Comparison of ENCODE assay signal across 8 cellular contexts in genomic region chr11:22787565-22788162, GRCh38. TPM values are rescaled to one million over a fixed set of nuclear protein-coding genes. Genes with fewer than 3 reads are reported as not detected.
A peak's percentile ranks its signal among the peaks of the same experiment; 100 is the strongest.
DNase-seq lines count a peak whose midpoint lies in the region; ATAC-seq and TF ChIP-seq lines count a peak whose summit lies in the region.

No MANE protein-coding gene starts in this region.

- no peaks in the 10 kb centered on the region for H4K20me1 ChIP-seq in H9 (ENCODE audit: control insufficient read depth, insufficient read depth, insufficient read length)

- peaks cover 0 to 4% of the 10 kb centered on the region in 2 experiments; a peak in 1 of 5 replicates for H3K9me3 Mint-ChIP-seq in H9

- H3K4me3 ChIP-seq in WERI-Rb-1 (ENCODE audit: low read depth, low read length) (no peak overlapping the region), fibroblast of the aortic adventitia (ENCODE audit: low read depth, low read length) (no peak overlapping the region), parathyroid adenoma (ENCODE audit: low read depth, low read length) (no peak overlapping the region)

- no peak overlapping the region for H4K8ac ChIP-seq in H9 (replicated peaks; ENCODE audit: insufficient read length, low read depth, low read length)

- H3K4me1 Mint-ChIP-seq in H9: peaks cover 2 to 10% of the 10 kb centered on the region in 2 experiments

- H3K4me2 ChIP-seq in H9 (ENCODE audit: insufficient read depth, insufficient read length, low read length) (no peak overlapping the region), parathyroid adenoma (ENCODE audit: low read length) (no peak overlapping the region)

- H2BK120ac ChIP-seq in H9 (ENCODE audit: low read depth, low read length, poor library complexity, severe bottlenecking): no peak overlapping the region

- H2BK5ac ChIP-seq in H9 (ENCODE audit: insufficient read length, low read length): no peak overlapping the region

- H3K27me3 ChIP-seq in H9 (ENCODE audit: insufficient read depth, low read length) (no peaks in the 10 kb centered on the region), WERI-Rb-1 (ENCODE audit: insufficient read depth, low read depth, severe bottlenecking) (no peaks in the 10 kb centered on the region), parathyroid adenoma (ENCODE audit: control insufficient read depth, insufficient read depth, low read length) (no peaks in the 10 kb centered on the region)

- no peak overlapping the region for H2AFZ ChIP-seq in H9 (ENCODE audit: low read length)
- H2AFZ ChIP-seq in parathyroid adenoma: no peak overlapping the region

- no peak overlapping the region for H2BK20ac ChIP-seq in H9 (ENCODE audit: low read depth, low read length, poor library complexity, severe bottlenecking)

- H3K79me2 ChIP-seq in H9 (ENCODE audit: insufficient read depth, low read length): no peaks in the 10 kb centered on the region
- no peaks in the 10 kb centered on the region for H3K79me2 ChIP-seq in parathyroid adenoma

- no peak overlapping the region for H2BK12ac ChIP-seq in H9 (ENCODE audit: insufficient read length, low read depth, low read length)

- H3K27ac ChIP-seq in H9 (ENCODE audit: insufficient read length, low read depth, low read length) (no peak overlapping the region), WERI-Rb-1 (no peak overlapping the region), parathyroid adenoma (no peak overlapping the region)

- no peak overlapping the region for H3K9ac ChIP-seq in H9 (ENCODE audit: extremely low read depth, insufficient read length, low read length)
- H3K9ac ChIP-seq in parathyroid adenoma: no peak overlapping the region

- no peak overlapping the region for H3K4me3 Mint-ChIP-seq in H9

- no peak overlapping the region for H2BK15ac ChIP-seq in H9 (ENCODE audit: low read depth, low read length)

- no peak overlapping the region for H3K27ac Mint-ChIP-seq in H9

- ATAC-seq in HG03095 (IDR thresholded peaks at IDR 0.05; ENCODE audit: unreplicated experiment): no peak

- H4K5ac ChIP-seq in H9 (ENCODE audit: insufficient read length, low read depth, low read length): no peak overlapping the region

- no peak overlapping the region for H3K23ac ChIP-seq in H9 (ENCODE audit: insufficient read length, low read depth, low read length)

- H3K56ac ChIP-seq in H9 (ENCODE audit: insufficient read length, low read depth, low read length): no peak overlapping the region

- H2AK5ac ChIP-seq in H9 (ENCODE audit: insufficient read length, low read length): no peak overlapping the region

- no peaks in the 10 kb centered on the region for H3K27me3 Mint-ChIP-seq in H9 (ENCODE audit: low read depth)

- H3K36me3 ChIP-seq in WERI-Rb-1 (no peaks in the 10 kb centered on the region), parathyroid adenoma (ENCODE audit: control insufficient read depth, insufficient read depth, low read length) (no peaks in the 10 kb centered on the region)

- no peak overlapping the region for H3K4ac ChIP-seq in H9 (ENCODE audit: low read depth, low read length)

- H3K18ac ChIP-seq in H9 (ENCODE audit: insufficient read length, low read depth, low read length): no peak overlapping the region

- no peak overlapping the region for H3T11ph ChIP-seq in H9 (ENCODE audit: low read length)

- no peak overlapping the region for H3K14ac ChIP-seq in H9 (ENCODE audit: insufficient read depth, low read length)

- H3K4me1 ChIP-seq in H9 (ENCODE audit: insufficient read depth, low read length) (no peaks in the 10 kb centered on the region; the same call in 1 of the 2 replicates), parathyroid adenoma (no peaks in the 10 kb centered on the region)

- H4K91ac ChIP-seq in H9 (ENCODE audit: insufficient read length, low read depth, low read length): no peak overlapping the region

- TF ChIP-seq CTCF in H9 (conservative IDR thresholded peaks at IDR 0.05): peak; percentile 79
- TF ChIP-seq CTCF in WERI-Rb-1 (IDR thresholded peaks at IDR 0.05; ENCODE audit: low read depth, low read length): peak; percentile 43
- peak; percentile 70 for TF ChIP-seq CTCF in fibroblast of the aortic adventitia (IDR thresholded peaks at IDR 0.05; ENCODE audit: insufficient read depth, low read length)
- TF ChIP-seq CTCF in parathyroid adenoma (IDR thresholded peaks at IDR 0.05): peak; percentile 51

- DNase-seq in activated T-cell treated with anti-CD3 and anti-CD28 coated beads for 1 hour (ENCODE audit: low read depth): peak; percentile 2
- DNase-seq in activated T-cell treated with anti-CD3 and anti-CD28 coated beads, Interleukin-2, amount 50 U/mL, for 1 hour: no peak
- DNase-seq in H9: no peak
- peak; percentile 41 for DNase-seq in NCI-H2029 treated with DMSO at 0.1 percent for 48 hours (lab: John Stamatoyannopoulos, UW)
- peak; percentile 9 for DNase-seq in WERI-Rb-1
- DNase-seq in fibroblast of the aortic adventitia (ENCODE audit: low read depth): peak; percentile 76

- H3K9me3 ChIP-seq in H9 (ENCODE audit: control insufficient read depth, low read depth, low read length) (no peaks in the 10 kb centered on the region), WERI-Rb-1 (ENCODE audit: severe bottlenecking) (no peaks in the 10 kb centered on the region), parathyroid adenoma (ENCODE audit: control insufficient read depth, low read length) (no peaks in the 10 kb centered on the region)

- H3K23me2 ChIP-seq in H9 (ENCODE audit: insufficient read length, low read depth, low read length, poor library complexity, severe bottlenecking): no peaks in the 10 kb centered on the region

- no CpG with 5 or more reads among the region's 9 CpGs for WGBS in H9 (ENCODE audit: extremely low coverage, insufficient read length, low lambda C conversion rate)

- H3K36me3 Mint-ChIP-seq in H9 (ENCODE audit: insufficient read depth in 1 of 3, low read depth in 3 of 3): 0 out of 7 replicates have a peak, but pooled peaks cover 0 to 2% (median 0%) of the 10 kb centered on the region in 3 experiments

- H3K79me1 ChIP-seq in H9 (ENCODE audit: insufficient read depth, low read depth, low read length, poor library complexity, severe bottlenecking): no peaks in the 10 kb centered on the region

RNA-seq across cellular contexts. Expression of gene SVIP, which starts 41.9 kb away (rescaled TPM):
- total RNA-seq in H9 (2021): 10.4 TPM in 2 replicates
- total RNA-seq in fibroblast of the aortic adventitia (ENCODE audit: low replicate concordance): 4.1 and 6.9 TPM in 2 replicates

Comparison
In these comparisons a context has a peak if more than half of its experiments do, and no peak if none do; other contexts are left out.
1. DNase-seq: peak in activated T-cell treated with anti-CD3 and anti-CD28 coated beads for 1 hour (single experiment), NCI-H2029 treated with DMSO at 0.1 percent for 48 hours (single experiment), WERI-Rb-1 (single experiment) and fibroblast of the aortic adventitia (single experiment); none in activated T-cell treated with anti-CD3 and anti-CD28 coated beads, Interleukin-2, amount 50 U/mL, for 1 hour (single experiment) and H9 (single experiment).
2. Peak in every context shown above with its lines, with median percentiles within 50 percentile points of each other: CTCF ChIP-seq.